ENCODE assay signal across 10 cellular contexts in the genomic region with DNA sequence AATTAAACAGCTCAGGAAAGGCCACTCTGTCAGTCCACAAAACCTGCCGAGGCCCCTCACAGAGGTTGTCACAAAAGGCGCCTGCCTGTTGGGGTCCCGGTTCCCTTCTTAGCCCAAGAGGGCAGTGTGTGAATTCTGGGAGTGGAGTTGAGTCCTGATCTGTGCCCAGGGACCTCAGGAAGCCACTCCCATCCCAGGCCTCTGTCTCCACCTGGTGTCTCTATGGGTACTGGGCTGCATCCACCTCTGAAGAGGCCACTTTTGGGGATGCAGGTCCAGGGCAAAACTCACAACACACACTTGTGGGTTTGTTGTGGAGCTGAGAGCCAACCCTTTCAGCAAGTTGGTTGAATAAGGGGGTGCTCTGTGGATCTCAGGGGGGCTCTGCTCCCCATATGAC.
DNase-seq lines count a peak whose midpoint lies in the region; ATAC-seq and TF ChIP-seq lines count a peak whose summit lies in the region.
"Had no signal": no experiment of that assay in that cellular context is flagged by ENCODE, and none has a peak within 500 bp of the region (broad histone marks: within the 10 kb centered on the region; RNA-seq: fewer than 3 reads in every experiment).

No MANE protein-coding gene starts in this region.

- no peak for TF ChIP-seq EP300 in suprapubic skin (IDR thresholded peaks at IDR 0.05)

- 100% methylated on average over 1 of the region's 3 CpGs for WGBS in suprapubic skin

- H3K9me3 ChIP-seq in SJSA1 (replicated peaks) (no peaks in the 10 kb centered on the region), fibroblast of lung (ENCODE audit: control insufficient read depth, insufficient read depth, low read depth, low read length) (no peaks in the 10 kb centered on the region), suprapubic skin (no peaks in the 10 kb centered on the region)

- peak overlapping the region; percentile 43; the same call in 1 of the 2 replicates for H3K27ac ChIP-seq in SJSA1
- H3K27ac ChIP-seq in fibroblast of lung (ENCODE audit: insufficient read depth, low read length), result peak overlapping the region; percentile 92
- peak overlapping the region; percentile 59 for H3K27ac ChIP-seq in suprapubic skin

- H3K79me2 ChIP-seq in fibroblast of lung (ENCODE audit: control insufficient read depth, insufficient read depth, low read length), result peaks cover 92% of the 10 kb centered on the region

- DNase-seq in DMS53 (lab: John Stamatoyannopoulos, UW) (peak; percentile 20), DMS53 treated with DMSO at 0.1 percent for 48 hours (lab: John Stamatoyannopoulos, UW; ENCODE audit: unreplicated experiment) (no peak), SJSA1 (ENCODE audit: low read depth in 1 of 2, low spot score in 2 of 2) (no peak), fibroblast of lung (ENCODE audit: low read depth in 2 of 2) (no peak), suprapubic skin (ENCODE audit: low spot score in 2 of 2) (no peak), SIG-M5 treated with dmso at 0.1 percent for 504 hours (lab: John Stamatoyannopoulos, UW; ENCODE audit: unreplicated experiment) (no peak)
- DNase-seq: activated naive CD4-positive, alpha-beta T cell treated with anti-CD3 and anti-CD28 coated beads, Interleukin-2, amount 50 U/mL, for 16 hours; MM.1S had no signal

- H3K27me3 ChIP-seq in SJSA1 (replicated peaks) (no peaks in the 10 kb centered on the region), fibroblast of lung (ENCODE audit: control insufficient read depth, insufficient read depth, low read length) (no peaks in the 10 kb centered on the region), suprapubic skin (no peaks in the 10 kb centered on the region)

- ATAC-seq in GM18868 (IDR thresholded peaks at IDR 0.05; ENCODE audit: unreplicated experiment), result no peak
- ATAC-seq in HG03135 (IDR thresholded peaks at IDR 0.05; ENCODE audit: unreplicated experiment), result no peak

- H3K9ac ChIP-seq in fibroblast of lung (ENCODE audit: insufficient read depth, low read length), result peak overlapping the region; percentile 38

- no peak overlapping the region for H3K4me2 ChIP-seq in fibroblast of lung (ENCODE audit: extremely low read depth, insufficient read depth, low read length)

- H2AFZ ChIP-seq in fibroblast of lung (ENCODE audit: low read length), result no peak overlapping the region

- H3K4me3 ChIP-seq in SJSA1 (no peak overlapping the region), fibroblast of lung (replicated peaks in 1 of 4; ENCODE audit: control extremely low read depth in 1 of 4, insufficient read depth in 1 of 4, low read depth in 3 of 4, low read length in 4 of 4) (no peak overlapping the region), suprapubic skin (no peak overlapping the region)

- TF ChIP-seq CTCF in fibroblast of lung (conservative IDR thresholded peaks at IDR 0.05 in 1 of 2, IDR thresholded peaks at IDR 0.05 in 1 of 2; ENCODE audit: low read depth in 1 of 2, low read length in 2 of 2) (peak; percentile 10 to 39), suprapubic skin (IDR thresholded peaks at IDR 0.05) (no peak)

- no peak for TF ChIP-seq POLR2A in suprapubic skin (IDR thresholded peaks at IDR 0.05)

- H3K4me1 ChIP-seq in SJSA1 (replicated peaks) (peaks cover 85% of the 10 kb centered on the region), fibroblast of lung (ENCODE audit: control insufficient read depth, extremely low read depth, insufficient read depth, low read length) (peaks cover 74% of the 10 kb centered on the region), suprapubic skin (peaks cover 76% of the 10 kb centered on the region)

- peaks cover 3% of the 10 kb centered on the region for H4K20me1 ChIP-seq in fibroblast of lung (ENCODE audit: control insufficient read depth, extremely low read depth, insufficient read depth, low read length)

- H3K36me3 ChIP-seq in SJSA1, result peaks cover 65% of the 10 kb centered on the region
- H3K36me3 ChIP-seq in fibroblast of lung (ENCODE audit: control insufficient read depth, insufficient read depth, low read length), result peaks cover 16% of the 10 kb centered on the region
- peaks cover 4% of the 10 kb centered on the region for H3K36me3 ChIP-seq in suprapubic skin

Comparison
In these comparisons a context has a peak if more than half of its experiments do, and no peak if none do; other contexts are left out.
1. CTCF ChIP-seq: peak in fibroblast of lung (2 of 2); none in suprapubic skin (0 of 2).
2. Peak in every context shown above with its lines, with median percentiles within 50 percentile points of each other: H3K27ac ChIP-seq.